ENCODE assay signal across 1 cellular context in the genomic region with DNA sequence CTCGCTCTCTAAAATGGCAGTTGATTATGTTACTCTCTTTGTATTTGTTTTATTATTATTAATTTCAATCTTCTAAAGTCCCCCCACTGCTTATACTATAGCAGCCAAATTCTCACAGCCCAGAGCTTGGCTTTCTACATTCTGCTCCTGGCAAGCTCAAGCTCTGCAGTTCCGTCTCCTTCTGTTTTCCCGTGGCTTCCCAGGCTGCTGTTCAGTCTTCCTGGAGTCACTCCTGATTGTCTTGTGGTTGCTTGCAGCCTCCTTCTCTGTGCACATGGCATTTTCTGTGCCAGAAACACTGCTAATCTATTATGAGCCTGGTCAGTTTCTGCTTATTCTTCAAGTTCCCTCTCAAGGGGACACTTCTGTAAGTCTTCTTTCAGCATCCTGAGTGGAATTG.
TF ChIP-seq lines count a peak whose summit lies in the region.

No MANE protein-coding gene starts in this region.

TF ChIP-seq in IMR-90, 13 proteins besides CTCF, POLR2A, EP300 and RAD21 (continued from another document):
- TF ChIP-seq, protein P1, sequence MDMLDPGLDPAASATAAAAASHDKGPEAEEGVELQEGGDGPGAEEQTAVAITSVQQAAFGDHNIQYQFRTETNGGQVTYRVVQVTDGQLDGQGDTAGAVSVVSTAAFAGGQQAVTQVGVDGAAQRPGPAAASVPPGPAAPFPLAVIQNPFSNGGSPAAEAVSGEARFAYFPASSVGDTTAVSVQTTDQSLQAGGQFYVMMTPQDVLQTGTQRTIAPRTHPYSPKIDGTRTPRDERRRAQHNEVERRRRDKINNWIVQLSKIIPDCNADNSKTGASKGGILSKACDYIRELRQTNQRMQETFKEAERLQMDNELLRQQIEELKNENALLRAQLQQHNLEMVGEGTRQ (IDR thresholded peaks at IDR 0.05; ENCODE audit: low read depth, low read length), result no peak
- TF ChIP-seq MAZ (IDR thresholded peaks at IDR 0.05; ENCODE audit: borderline replicate concordance, low read depth, low read length) (no peak), BHLHE40 (IDR thresholded peaks at IDR 0.05; ENCODE audit: low read depth, low read length) (no peak), SMC3 (IDR thresholded peaks at IDR 0.05; ENCODE audit: low read depth, low read length) (no peak), NFE2L2 (IDR thresholded peaks at IDR 0.05; ENCODE audit: low read depth, low read length) (no peak), MAFK (IDR thresholded peaks at IDR 0.05; ENCODE audit: low read depth, low read length) (no peak), RFX5 (IDR thresholded peaks at IDR 0.05; ENCODE audit: low read depth, low read length) (no peak), CEBPB (IDR thresholded peaks at IDR 0.05; ENCODE audit: low read depth, low read length) (no peak), MXI1 (IDR thresholded peaks at IDR 0.05; ENCODE audit: borderline replicate concordance, low read depth, low read length) (no peak)
- TF ChIP-seq, protein P2, sequence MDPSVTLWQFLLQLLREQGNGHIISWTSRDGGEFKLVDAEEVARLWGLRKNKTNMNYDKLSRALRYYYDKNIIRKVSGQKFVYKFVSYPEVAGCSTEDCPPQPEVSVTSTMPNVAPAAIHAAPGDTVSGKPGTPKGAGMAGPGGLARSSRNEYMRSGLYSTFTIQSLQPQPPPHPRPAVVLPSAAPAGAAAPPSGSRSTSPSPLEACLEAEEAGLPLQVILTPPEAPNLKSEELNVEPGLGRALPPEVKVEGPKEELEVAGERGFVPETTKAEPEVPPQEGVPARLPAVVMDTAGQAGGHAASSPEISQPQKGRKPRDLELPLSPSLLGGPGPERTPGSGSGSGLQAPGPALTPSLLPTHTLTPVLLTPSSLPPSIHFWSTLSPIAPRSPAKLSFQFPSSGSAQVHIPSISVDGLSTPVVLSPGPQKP (IDR thresholded peaks at IDR 0.05; ENCODE audit: borderline replicate concordance, low read depth, low read length), result no peak
